9 cellular contexts compared by ENCODE assay signal in the genomic region with DNA sequence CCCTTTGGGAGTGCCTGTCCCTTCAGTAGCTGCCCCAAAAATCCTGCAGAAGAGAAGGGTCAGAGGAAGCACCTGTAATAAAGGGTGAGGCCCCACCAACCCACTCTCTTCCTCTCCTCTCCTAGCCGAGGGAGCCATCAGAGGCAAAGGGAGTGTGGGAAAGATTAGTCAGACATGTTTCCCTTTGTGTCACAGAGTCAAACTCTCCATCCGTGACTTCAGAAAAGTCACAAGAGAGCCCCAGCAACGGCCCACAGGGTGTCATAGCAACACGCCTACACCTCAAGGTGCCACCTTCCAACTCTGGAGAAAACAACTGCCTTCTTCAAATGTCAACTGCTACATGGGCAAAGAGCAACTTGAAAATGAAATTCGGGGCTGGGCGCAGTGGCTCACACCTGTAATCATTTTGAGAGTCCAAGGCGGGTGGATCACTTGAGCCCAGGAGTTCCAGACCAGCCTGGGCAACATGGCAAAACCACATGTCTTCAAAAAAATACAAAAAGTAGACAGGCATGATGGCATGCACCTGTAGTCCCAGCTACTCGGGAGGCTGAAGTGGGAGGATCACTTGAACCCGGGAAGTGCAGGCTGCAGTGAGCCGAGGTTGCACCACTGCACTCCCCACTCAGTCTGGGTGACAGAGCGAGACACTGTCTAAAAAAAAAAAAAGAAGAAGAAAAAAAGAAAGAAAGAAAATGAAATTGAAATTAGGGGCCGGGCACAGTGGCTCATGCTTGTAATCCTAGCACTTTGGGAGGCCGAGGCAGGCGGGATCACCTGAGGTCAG. TPM values are rescaled to one million over a fixed set of nuclear protein-coding genes. Genes with fewer than 3 reads are reported as not detected.
DNase-seq lines count a peak whose midpoint lies in the region; ATAC-seq and TF ChIP-seq lines count a peak whose summit lies in the region.
"Had no signal": no experiment of that assay in that cellular context is flagged by ENCODE, and none has a peak within 500 bp of the region (broad histone marks: within the 10 kb centered on the region; RNA-seq: fewer than 3 reads in every experiment).

No MANE protein-coding gene starts in this region.

- no peak for ATAC-seq in HG03457 (IDR thresholded peaks at IDR 0.05; ENCODE audit: unreplicated experiment)

- peaks cover 22% of the 10 kb centered on the region for H3K4me1 Mint-ChIP-seq in MCF 10A (ENCODE audit: insufficient read depth, unreplicated experiment)

- H3K4me3 Mint-ChIP-seq in MCF 10A (ENCODE audit: unreplicated experiment) = no peak overlapping the region

- peaks cover 16% of the 10 kb centered on the region for H3K4me1 ChIP-seq in mammary epithelial cell (ENCODE audit: insufficient read depth, low read length)

- no peak overlapping the region for H3K9ac ChIP-seq in mammary epithelial cell (ENCODE audit: insufficient read depth, low read length)

- H3K9me3 Mint-ChIP-seq in MCF 10A (ENCODE audit: unreplicated experiment) = no peaks in the 10 kb centered on the region

- no peak overlapping the region for H3K27ac ChIP-seq in mammary epithelial cell (ENCODE audit: insufficient read depth, low read depth, low read length)
- H3K27ac ChIP-seq: ovary had no signal

- no peaks in the 10 kb centered on the region for H3K27me3 ChIP-seq in mammary epithelial cell (ENCODE audit: insufficient read depth, low read length)
- H3K27me3 ChIP-seq: ovary had no signal

- BruUV-seq in mammary epithelial cell (replicated peaks; lab: Mats Ljungman, UMichigan) = no TSS peak
- BruUV-seq in MCF 10A (replicated peaks; lab: Mats Ljungman, UMichigan) = no TSS peak

- no peak overlapping the region for H3K27ac Mint-ChIP-seq in MCF 10A (ENCODE audit: low read depth, unreplicated experiment)

- peak overlapping the region; percentile 21 for H2AFZ ChIP-seq in mammary epithelial cell (ENCODE audit: low read depth, low read length)

- TF ChIP-seq RAD21 in Ishikawa (IDR thresholded peaks at IDR 0.05; ENCODE audit: low read depth) = no peak

- H4K20me1 ChIP-seq in mammary epithelial cell (ENCODE audit: insufficient read depth, low read length) = no peaks in the 10 kb centered on the region

- no peak overlapping the region for H3K4me2 ChIP-seq in mammary epithelial cell (ENCODE audit: insufficient read depth, low read depth, low read length)

- in situ Hi-C loops in mammary epithelial cell (cut with MboI; ENCODE audit: low sequenced_read_pairs in 2 of 2) = loop anchor here (10.0 kb wide), 1 partner anchor 118 kb away; no protein-coding TSS in a partner anchor

- H3K9me3 ChIP-seq in mammary epithelial cell (replicated peaks; ENCODE audit: insufficient read depth, low read length) = no peaks in the 10 kb centered on the region
- H3K9me3 ChIP-seq: ovary had no signal

- no peak for TF ChIP-seq EP300 in Ishikawa (IDR thresholded peaks at IDR 0.05; ENCODE audit: borderline replicate concordance)

- no peaks in the 10 kb centered on the region for H3K27me3 Mint-ChIP-seq in MCF 10A (ENCODE audit: insufficient read depth, unreplicated experiment)

- DNase-seq in mammary epithelial cell (no peak), MCF 10A (ENCODE audit: unreplicated experiment) (no peak), islet precursor cell (no peak), NCI-H446 (lab: John Stamatoyannopoulos, UW) (no peak)
- peak; percentile 52 to 78 for DNase-seq in activated T-helper 1 cell treated with anti-CD3 and anti-CD28 coated beads, Interleukin-2, amount 50 U/mL, for 16 hours (ENCODE audit: low read depth in 1 of 2, low spot score in 1 of 2)
- DNase-seq in stimulated activated CD4-positive, alpha-beta T cell treated with anti-CD3 and anti-CD28 coated beads, Interleukin-12 subunit alpha, Interleukin-12 subunit beta, amount 100 ng/mL, for 4 hours = peak; percentile 86

- WGBS in mammary epithelial cell (ENCODE audit: low coverage, missing lambda C conversion rate) = 61% methylated on average over 13 of the region's 14 CpGs

- dilution Hi-C loops in mammary epithelial cell (cut with HindIII; ENCODE audit: low sequenced_read_pairs) = no loop called here

- CTCF ChIA-PET in mammary epithelial cell (lab: Charles Lee; ENCODE audit: low non-redundant PET) = no interaction called here
- CTCF ChIA-PET in MCF 10A (lab: Yijun Ruan, JAX) = interaction anchor here (0.6 to 5.5 kb wide), 5 partner anchors 29 to 231 kb away, joined by 3 to 99 read pairs (median 15); a partner anchor contains a TSS

- POLR2A ChIA-PET in MCF 10A (lab: Yijun Ruan, JAX) = interaction anchor here (0.7 to 2.3 kb wide), 2 partner anchors 9 to 108 kb away, joined by 3 to 5 read pairs; no protein-coding TSS in a partner anchor

- no peak for TF ChIP-seq CTCF in mammary epithelial cell (conservative IDR thresholded peaks at IDR 0.05 in 1 of 2, IDR thresholded peaks at IDR 0.05 in 1 of 2; ENCODE audit: extremely low read depth in 1 of 2, insufficient read depth in 1 of 2, low read depth in 1 of 2, low read length in 2 of 2)
- no peak for TF ChIP-seq CTCF in MCF 10A (IDR thresholded peaks at IDR 0.05; ENCODE audit: unreplicated experiment)

- no peaks in the 10 kb centered on the region for H3K36me3 Mint-ChIP-seq in MCF 10A (ENCODE audit: insufficient read depth, unreplicated experiment)

- no peaks in the 10 kb centered on the region for H3K36me3 ChIP-seq in mammary epithelial cell (ENCODE audit: insufficient read depth, low read length)
- H3K36me3 ChIP-seq: ovary had no signal

- H3K79me2 ChIP-seq in mammary epithelial cell (ENCODE audit: insufficient read depth, low read length) = no peaks in the 10 kb centered on the region

- H3K4me3 ChIP-seq in mammary epithelial cell (replicated peaks in 1 of 3; ENCODE audit: insufficient read depth in 1 of 3, low read depth in 2 of 3, low read length in 3 of 3) = no peak overlapping the region
- H3K4me3 ChIP-seq: ovary had no signal

- intact Hi-C loops in mammary epithelial cell (cut with micrococcal nuclease) = no loop called here
- intact Hi-C loops in MCF 10A (cut with micrococcal nuclease) = no loop called here

TF ChIP-seq in Ishikawa, 13 proteins besides CTCF, POLR2A, EP300 and RAD21:
- TF ChIP-seq EGR1 (IDR thresholded peaks at IDR 0.05) = peak; percentile 94
- TF ChIP-seq, protein P1, sequence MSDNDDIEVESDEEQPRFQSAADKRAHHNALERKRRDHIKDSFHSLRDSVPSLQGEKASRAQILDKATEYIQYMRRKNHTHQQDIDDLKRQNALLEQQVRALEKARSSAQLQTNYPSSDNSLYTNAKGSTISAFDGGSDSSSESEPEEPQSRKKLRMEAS (IDR thresholded peaks at IDR 0.05) = no peak
- TF ChIP-seq TCF12 (IDR thresholded peaks at IDR 0.05; ENCODE audit: low read depth) = 0 out of 2 replicates have a peak, but pooled peaks have one; percentile 32
TF ChIP-seq in Ishikawa: peak in this region for 2.

RNA-seq across cellular contexts. Expression of a gene that starts 17.7 kb away (rescaled TPM):
- total RNA-seq in mammary epithelial cell = not detected
- polyA plus RNA-seq in mammary epithelial cell = not detected
- polyA minus RNA-seq in mammary epithelial cell = not detected
- not detected in 2 replicates for total RNA-seq in MCF 10A (2022)

RNA-seq across cellular contexts. Expression of a gene that starts 24.8 kb away (rescaled TPM):
- 1 to 10 TPM; 4.0 to 5.0 TPM for total RNA-seq in mammary epithelial cell
- polyA plus RNA-seq in mammary epithelial cell = 7.3 TPM
- 52.6 TPM for polyA minus RNA-seq in mammary epithelial cell
- total RNA-seq in MCF 10A (2022) = 8.1 and 9.3 TPM in 2 replicates

RNA-seq across cellular contexts. Expression of a gene that starts 43.1 kb away (rescaled TPM):
- total RNA-seq in mammary epithelial cell (100 to 1,000 TPM; 134 to 149 TPM), MCF 10A (2022) (158 and 169 TPM in 2 replicates)
- polyA plus RNA-seq in mammary epithelial cell = 119 TPM
- 89.5 TPM for polyA minus RNA-seq in mammary epithelial cell

RNA-seq across cellular contexts. Expression of a gene that starts 43.4 kb away (rescaled TPM):
- total RNA-seq in mammary epithelial cell (1 to 10 TPM; 2.1 to 5.0 TPM), MCF 10A (2022) (2.5 and 2.9 TPM in 2 replicates)
- 5.8 TPM for polyA plus RNA-seq in mammary epithelial cell
- polyA minus RNA-seq in mammary epithelial cell = 2.4 TPM

RNA-seq across cellular contexts. Expression of a gene that starts 51.7 kb away (rescaled TPM):
- total RNA-seq in mammary epithelial cell (100 to 1,000 TPM; 171 to 202 TPM), MCF 10A (2022) (136 and 139 TPM in 2 replicates)
- 174 TPM for polyA plus RNA-seq in mammary epithelial cell
- 383 TPM for polyA minus RNA-seq in mammary epithelial cell

Comparison
In these comparisons a context has a peak if more than half of its experiments do, and no peak if none do; other contexts are left out.
1. DNase-seq: peak in activated T-helper 1 cell treated with anti-CD3 and anti-CD28 coated beads, Interleukin-2, amount 50 U/mL, for 16 hours (2 of 2) and stimulated activated CD4-positive, alpha-beta T cell treated with anti-CD3 and anti-CD28 coated beads, Interleukin-12 subunit alpha, Interleukin-12 subunit beta, amount 100 ng/mL, for 4 hours (single experiment); none in mammary epithelial cell (single experiment), MCF 10A (single experiment), islet precursor cell (single experiment) and NCI-H446 (0 of 2).